20 cellular contexts compared by ENCODE assay signal in genomic region chrX:84168095-84168494, GRCh38. TPM values are rescaled to one million over a fixed set of nuclear protein-coding genes. Genes with fewer than 3 reads are reported as not detected.
A peak's percentile ranks its signal among the peaks of the same experiment; 100 is the strongest.
DNase-seq lines count a peak whose midpoint lies in the region; ATAC-seq, FAIRE-seq and TF ChIP-seq lines count a peak whose summit lies in the region.
"Had no signal": no experiment of that assay in that cellular context is flagged by ENCODE, and none has a peak within 500 bp of the region (broad histone marks: within the 10 kb centered on the region; RNA-seq: fewer than 3 reads in every experiment).

No MANE protein-coding gene starts in this region.

- H3K4me3 ChIP-seq in astrocyte (ENCODE audit: insufficient read depth, low read depth, low read length): no peak overlapping the region
- H3K4me3 ChIP-seq: HAP-1 had no signal

- no peak for FAIRE-seq in astrocyte (lab: Jason Lieb, UNC)

- H2AFZ ChIP-seq in astrocyte (ENCODE audit: low read depth, low read length): no peak overlapping the region

- H3K27me3 Mint-ChIP-seq in astrocyte (ENCODE audit: low read depth, unreplicated experiment): no peaks in the 10 kb centered on the region
- H3K27me3 Mint-ChIP-seq: activated naive CD8-positive, alpha-beta T cell treated with anti-CD3 and anti-CD28 coated beads, Interleukin-2, amount 10 ng/mL, durations not matched to agents 7 days and 5 days; activated T-helper 17 cell treated with anti-CD3 and anti-CD28 coated beads, Interleukin-2, amount 50 U/mL, for 72 hours; CD4-positive, CD25-positive, alpha-beta regulatory T cell had no signal

- H3K27me3 ChIP-seq in astrocyte (ENCODE audit: insufficient read depth, low read length): no peaks in the 10 kb centered on the region
- H3K27me3 ChIP-seq: brain microvascular endothelial cell had no signal

- H3K27ac Mint-ChIP-seq in astrocyte (ENCODE audit: unreplicated experiment): peak overlapping the region; percentile 70
- H3K27ac Mint-ChIP-seq: activated naive CD8-positive, alpha-beta T cell treated with anti-CD3 and anti-CD28 coated beads, Interleukin-2, amount 10 ng/mL, durations not matched to agents 7 days and 5 days; activated T-helper 17 cell treated with anti-CD3 and anti-CD28 coated beads, Interleukin-2, amount 50 U/mL, for 72 hours; CD4-positive, CD25-positive, alpha-beta regulatory T cell; nephron had no signal

- no peaks in the 10 kb centered on the region for H3K9me3 Mint-ChIP-seq in astrocyte (ENCODE audit: unreplicated experiment)
- H3K9me3 Mint-ChIP-seq: activated naive CD8-positive, alpha-beta T cell treated with anti-CD3 and anti-CD28 coated beads, Interleukin-2, amount 10 ng/mL, durations not matched to agents 7 days and 5 days; activated T-helper 17 cell treated with anti-CD3 and anti-CD28 coated beads, Interleukin-2, amount 50 U/mL, for 72 hours had no signal

- no peaks in the 10 kb centered on the region for H3K36me3 ChIP-seq in astrocyte (ENCODE audit: insufficient read depth, low read length)
- H3K36me3 ChIP-seq: brain microvascular endothelial cell, HAP-1 had no signal

- DNase-seq in DMS53 treated with DMSO at 0.1 percent for 48 hours (lab: John Stamatoyannopoulos, UW; ENCODE audit: unreplicated experiment): peak; percentile 15
- DNase-seq in LHCN-M2 (ENCODE audit: low read depth): peak; percentile 43
- DNase-seq in astrocyte (ENCODE audit: low read depth): peak; percentile 58
- peak; percentile 26 for DNase-seq in iris pigment epithelial cell (ENCODE audit: low read depth)
- DNase-seq in HPDE6-E6E7 (ENCODE audit: extremely low spot score): no peak
- no peak for DNase-seq in G401 (ENCODE audit: low spot score)
- DNase-seq: activated CD4-positive, alpha-beta T cell treated with anti-CD3 and anti-CD28 coated beads for 4 hours; activated naive CD8-positive, alpha-beta T cell treated with anti-CD3 and anti-CD28 coated beads, Interleukin-2, amount 10 ng/mL, durations not matched to agents 7 days and 5 days; brain microvascular endothelial cell; CD4-positive, CD25-positive, alpha-beta regulatory T cell; midbrain; NCI-H1417; NCI-H526; stimulated activated naive CD4-positive, alpha-beta T cell treated with Interleukin-2 at 50 U/mL for 16 hours had no signal

- peak overlapping the region; percentile 1 for H3K27ac ChIP-seq in astrocyte (ENCODE audit: low read depth, low read length)
- H3K27ac ChIP-seq: brain microvascular endothelial cell had no signal

- H4K20me1 ChIP-seq in astrocyte (ENCODE audit: insufficient read depth, low read length): no peaks in the 10 kb centered on the region

- no peak for TF ChIP-seq CTCF in astrocyte (IDR thresholded peaks at IDR 0.05; ENCODE audit: insufficient read depth, low read depth, low read length)

- H3K4me1 ChIP-seq in astrocyte (ENCODE audit: insufficient read depth, low read length): no peaks in the 10 kb centered on the region

- ATAC-seq in HG02588 (IDR thresholded peaks at IDR 0.05; ENCODE audit: unreplicated experiment): no peak
- no peak for ATAC-seq in GM21367 (IDR thresholded peaks at IDR 0.05; ENCODE audit: unreplicated experiment)
- ATAC-seq: activated T-helper 17 cell treated with anti-CD3 and anti-CD28 coated beads, Interleukin-2, amount 50 U/mL, for 72 hours had no signal

- H3K4me2 ChIP-seq in astrocyte (ENCODE audit: low read length): peak overlapping the region; percentile 42

- H3K4me1 Mint-ChIP-seq in astrocyte (ENCODE audit: low read depth, unreplicated experiment): peaks cover 22% of the 10 kb centered on the region
- H3K4me1 Mint-ChIP-seq: activated naive CD8-positive, alpha-beta T cell treated with anti-CD3 and anti-CD28 coated beads, Interleukin-2, amount 10 ng/mL, durations not matched to agents 7 days and 5 days; activated T-helper 17 cell treated with anti-CD3 and anti-CD28 coated beads, Interleukin-2, amount 50 U/mL, for 72 hours; CD4-positive, CD25-positive, alpha-beta regulatory T cell; nephron had no signal

- peak overlapping the region; percentile 13 for H3K9ac ChIP-seq in astrocyte (ENCODE audit: low read length)

- in situ Hi-C loops in G401 (cut with HindIII; ENCODE audit: low sequenced_read_pairs): no loop called here

- no peak overlapping the region for H3K4me3 Mint-ChIP-seq in astrocyte (ENCODE audit: unreplicated experiment)
- H3K4me3 Mint-ChIP-seq: activated naive CD8-positive, alpha-beta T cell treated with anti-CD3 and anti-CD28 coated beads, Interleukin-2, amount 10 ng/mL, durations not matched to agents 7 days and 5 days; activated T-helper 17 cell treated with anti-CD3 and anti-CD28 coated beads, Interleukin-2, amount 50 U/mL, for 72 hours; CD4-positive, CD25-positive, alpha-beta regulatory T cell; nephron had no signal

- no peaks in the 10 kb centered on the region for H3K9me3 ChIP-seq in astrocyte (ENCODE audit: insufficient read depth, low read depth, low read length)
- H3K9me3 ChIP-seq: HAP-1 had no signal

- no peaks in the 10 kb centered on the region for H3K36me3 Mint-ChIP-seq in astrocyte (ENCODE audit: low read depth, unreplicated experiment)
- H3K36me3 Mint-ChIP-seq: activated naive CD8-positive, alpha-beta T cell treated with anti-CD3 and anti-CD28 coated beads, Interleukin-2, amount 10 ng/mL, durations not matched to agents 7 days and 5 days; CD4-positive, CD25-positive, alpha-beta regulatory T cell had no signal

- no peaks in the 10 kb centered on the region for H3K79me2 ChIP-seq in astrocyte (ENCODE audit: insufficient read depth, low read length)

RNA-seq across cellular contexts. Expression of gene RPS6KA6, which starts 19.9 kb away (rescaled TPM):
- 1.8 and 2.1 TPM in 2 replicates for total RNA-seq in LHCN-M2 (2014; rRNA removed)
- 0.61 TPM for polyA plus RNA-seq in LHCN-M2 (2012)
- 7.1 and 8.5 TPM in 2 replicates for total RNA-seq in astrocyte
- total RNA-seq in G401 (2014; rRNA removed; shearing (Covaris generic)): 1.4 and 2.5 TPM in 2 replicates
- total RNA-seq: M059J had no signal

Comparison
In these comparisons a context has a peak if more than half of its experiments do, and no peak if none do; other contexts are left out.
1. DNase-seq: peak in DMS53 treated with DMSO at 0.1 percent for 48 hours (single experiment), LHCN-M2 (single experiment), astrocyte (single experiment) and iris pigment epithelial cell (single experiment); none in HPDE6-E6E7 (single experiment) and G401 (single experiment).